In genomic region chr6:31734703-31735500, GRCh38 we compare ENCODE assay signal across 8 cellular contexts. TPM values are rescaled to one million over a fixed set of nuclear protein-coding genes. Genes with fewer than 3 reads are reported as not detected.
DNase-seq lines count a peak whose midpoint lies in the region; ATAC-seq and TF ChIP-seq lines count a peak whose summit lies in the region.

No MANE protein-coding gene starts in this region.

- peak overlapping the region; percentile 94 to 99 (median 99) for H3K4me3 Mint-ChIP-seq in naive B cell
- H3K4me3 Mint-ChIP-seq in type B pancreatic cell: peak overlapping the region; percentile 98

- H3K27me3 Mint-ChIP-seq in naive B cell (no peaks in the 10 kb centered on the region), type B pancreatic cell (no peaks in the 10 kb centered on the region)

- H3K4me1 Mint-ChIP-seq in naive B cell: peaks cover 65 to 73% (median 73%) of the 10 kb centered on the region in 3 donors
- peaks cover 48% of the 10 kb centered on the region for H3K4me1 Mint-ChIP-seq in type B pancreatic cell (ENCODE audit: unreplicated experiment)

- peak overlapping the region; percentile 95 for H3K4me3 ChIP-seq in epithelial cell of proximal tubule (ENCODE audit: low read depth, low read length)

- TF ChIP-seq CTCF in epithelial cell of proximal tubule (conservative IDR thresholded peaks at IDR 0.05; ENCODE audit: low read depth, low read length) (no peak), type B pancreatic cell (conservative IDR thresholded peaks at IDR 0.05) (no peak)

- DNase-seq in A172 (ENCODE audit: low spot score): peak; percentile 89
- peak; percentile 56 for DNase-seq in NCI-H748 (lab: John Stamatoyannopoulos, UW; ENCODE audit: unreplicated experiment)
- DNase-seq in activated CD8-positive, alpha-beta memory T cell treated with anti-CD3 and anti-CD28 coated beads for 24 hours: peak; percentile 81
- no peak for DNase-seq in epithelial cell of proximal tubule (ENCODE audit: low read depth)
- peak; percentile 32 for DNase-seq in naive B cell
- no peak for DNase-seq in type B pancreatic cell (ENCODE audit: extremely low spot score, unreplicated experiment)
- no peak for DNase-seq in NCI-H774 (lab: John Stamatoyannopoulos, UW)

- ATAC-seq in GM18868 (IDR thresholded peaks at IDR 0.05; ENCODE audit: unreplicated experiment) (peak; percentile 32), naive B cell (ENCODE audit: low read depth in 2 of 2) (no peak)

- H3K36me3 Mint-ChIP-seq in naive B cell (peaks cover 9 to 21% of the 10 kb centered on the region in 2 donors), type B pancreatic cell (peaks cover 29% of the 10 kb centered on the region)

- H3K9me3 Mint-ChIP-seq in naive B cell: no peaks in the 10 kb centered on the region
- no peaks in the 10 kb centered on the region for H3K9me3 Mint-ChIP-seq in type B pancreatic cell

- H3K27ac Mint-ChIP-seq in naive B cell (peak overlapping the region; percentile 93 to 99 (median 97)), type B pancreatic cell (peak overlapping the region; percentile 99)

RNA-seq across cellular contexts. Expression of gene CLIC1, which starts 1.4 kb away (rescaled TPM):
- total RNA-seq in A172 (2014; rRNA removed; shearing (Covaris generic)): 927 and 1,153 TPM in 2 replicates
- total RNA-seq in epithelial cell of proximal tubule (938 and 1,262 TPM in 2 replicates), type B pancreatic cell (ENCODE audit: low replicate concordance) (294 and 381 TPM in 2 replicates)
- 100 to 1,000 TPM; 536 to 743 (median 628) TPM for polyA plus RNA-seq in naive B cell (ENCODE audit: low read depth in 6 of 6)

RNA-seq across cellular contexts. Expression of gene MSH5, which starts 4.9 kb away (rescaled TPM):
- 3.2 and 6.1 TPM in 2 replicates for total RNA-seq in A172 (2014; rRNA removed; shearing (Covaris generic))
- total RNA-seq in epithelial cell of proximal tubule: 18.4 and 30.4 TPM in 2 replicates
- 1 to 10 TPM in 5 of 6 donors, not detected in 1; 1.9 to 9.3 (median 2.6) TPM for polyA plus RNA-seq in naive B cell (ENCODE audit: low read depth in 6 of 6)
- total RNA-seq in type B pancreatic cell (ENCODE audit: low replicate concordance): 20.7 and 46.7 TPM in 2 replicates

RNA-seq across cellular contexts. Expression of gene DDAH2, which starts 5.8 kb away (rescaled TPM):
- 134 and 166 TPM in 2 replicates for total RNA-seq in A172 (2014; rRNA removed; shearing (Covaris generic))
- total RNA-seq in epithelial cell of proximal tubule: 61.1 and 87.2 TPM in 2 replicates
- 10 to 100 TPM; 57.1 to 87.6 (median 82.1) TPM for polyA plus RNA-seq in naive B cell (ENCODE audit: low read depth in 6 of 6)
- total RNA-seq in type B pancreatic cell (ENCODE audit: low replicate concordance): 101 and 138 TPM in 2 replicates

RNA-seq across cellular contexts. Expression of gene MPIG6B, which starts 11.7 kb away (rescaled TPM):
- not detected in 2 replicates for total RNA-seq in A172 (2014; rRNA removed; shearing (Covaris generic))
- total RNA-seq in epithelial cell of proximal tubule: not detected in 2 replicates
- 1 to 10 TPM in 5 of 6 donors, not detected in 1; 3.0 to 5.1 (median 3.7) TPM for polyA plus RNA-seq in naive B cell (ENCODE audit: low read depth in 6 of 6)
- total RNA-seq in type B pancreatic cell (ENCODE audit: low replicate concordance): 0.41 and 0.81 TPM in 2 replicates

RNA-seq across cellular contexts. Expression of gene LY6G6C, which starts 13.4 kb away (rescaled TPM):
- not detected in 2 replicates for total RNA-seq in A172 (2014; rRNA removed; shearing (Covaris generic))
- total RNA-seq in epithelial cell of proximal tubule: not detected in 2 replicates
- not detected for polyA plus RNA-seq in naive B cell (ENCODE audit: low read depth in 6 of 6)
- total RNA-seq in type B pancreatic cell (ENCODE audit: low replicate concordance): 2.5 and 16.2 TPM in 2 replicates

Comparison
In these comparisons a context has a peak if more than half of its experiments do, and no peak if none do; other contexts are left out.
1. DNase-seq: peak in A172 (single experiment), NCI-H748 (single experiment), activated CD8-positive, alpha-beta memory T cell treated with anti-CD3 and anti-CD28 coated beads for 24 hours (single experiment) and naive B cell (single experiment); none in epithelial cell of proximal tubule (single experiment), type B pancreatic cell (single experiment) and NCI-H774 (single experiment).